Comparison of ENCODE assay signal across 21 cellular contexts in the genomic region with DNA sequence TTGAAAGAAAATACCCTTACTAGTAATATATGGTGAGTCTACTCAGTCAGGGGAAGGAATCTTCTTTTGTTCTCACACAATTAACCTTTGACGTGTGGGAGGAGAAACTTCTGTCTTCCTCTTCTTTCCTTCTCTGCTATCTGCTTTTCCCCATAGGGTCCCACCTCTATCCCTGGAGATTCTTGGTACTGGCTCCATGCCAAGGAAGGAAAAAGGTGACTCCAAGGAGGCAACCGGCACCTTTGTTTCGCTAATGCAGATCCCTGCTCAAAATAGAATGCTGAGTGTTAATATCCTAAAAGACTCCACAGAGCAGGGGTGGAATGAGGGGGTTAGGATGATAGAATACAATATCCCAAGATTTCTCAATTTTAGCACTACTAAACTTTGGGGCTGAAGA.
"Had no signal": no experiment of that assay in that cellular context is flagged by ENCODE, and none has a peak within 500 bp of the region (broad histone marks: within the 10 kb centered on the region; RNA-seq: fewer than 3 reads in every experiment).

No MANE protein-coding gene starts in this region.

- H3K4me3 ChIP-seq: ascending aorta, breast epithelium, cardiac muscle cell, colonic mucosa had no signal

- H3K36me3 ChIP-seq: ascending aorta, breast epithelium, cardiac muscle cell, colonic mucosa had no signal

- DNase-seq: activated CD4-positive, alpha-beta memory T cell treated with anti-CD3 and anti-CD28 coated beads, Interleukin-2, amount 10 ng/mL, durations not matched to agents 7 days and 5 days; activated CD4-positive, alpha-beta T cell treated with anti-CD3 and anti-CD28 coated beads for 1 hour; activated CD4-positive, alpha-beta T cell treated with anti-CD3 and anti-CD28 coated beads for 4 hours; activated CD4-positive, alpha-beta T cell treated with anti-CD3 and anti-CD28 coated beads, Interleukin-2, amount 10 ng/mL, durations not matched to agents 7 days and 5 days; activated CD4-positive, alpha-beta T cell treated with anti-CD3 and anti-CD28 coated beads, Interleukin-2, amount 50 U/mL, for 4 hours; activated effector memory CD4-positive, alpha-beta T cell treated with anti-CD3 and anti-CD28 coated beads, Interleukin-2, amount 50 U/mL, for 16 hours; activated naive CD4-positive, alpha-beta T cell treated with anti-CD3 and anti-CD28 coated beads, Interleukin-2, amount 10 ng/mL, durations not matched to agents 7 days and 5 days; activated naive CD8-positive, alpha-beta T cell treated with anti-CD3 and anti-CD28 coated beads, Interleukin-2, amount 10 ng/mL, durations not matched to agents 7 days and 5 days; activated T-cell treated with anti-CD3 and anti-CD28 coated beads, Interleukin-2, amount 50 U/mL, for 48 hours; central memory CD4-positive, alpha-beta T cell; cerebellar nuclear complex; colonic mucosa; effector CD8-positive, alpha-beta T cell; foreskin fibroblast; head of caudate nucleus; hippocampal formation; T-helper 17 cell; T1000 had no signal

- H3K4me1 ChIP-seq: ascending aorta, breast epithelium, colonic mucosa had no signal

- H3K9me3 ChIP-seq: colonic mucosa had no signal

- H3K27me3 ChIP-seq: ascending aorta, breast epithelium, cardiac muscle cell, colonic mucosa had no signal
